In the genomic region with DNA sequence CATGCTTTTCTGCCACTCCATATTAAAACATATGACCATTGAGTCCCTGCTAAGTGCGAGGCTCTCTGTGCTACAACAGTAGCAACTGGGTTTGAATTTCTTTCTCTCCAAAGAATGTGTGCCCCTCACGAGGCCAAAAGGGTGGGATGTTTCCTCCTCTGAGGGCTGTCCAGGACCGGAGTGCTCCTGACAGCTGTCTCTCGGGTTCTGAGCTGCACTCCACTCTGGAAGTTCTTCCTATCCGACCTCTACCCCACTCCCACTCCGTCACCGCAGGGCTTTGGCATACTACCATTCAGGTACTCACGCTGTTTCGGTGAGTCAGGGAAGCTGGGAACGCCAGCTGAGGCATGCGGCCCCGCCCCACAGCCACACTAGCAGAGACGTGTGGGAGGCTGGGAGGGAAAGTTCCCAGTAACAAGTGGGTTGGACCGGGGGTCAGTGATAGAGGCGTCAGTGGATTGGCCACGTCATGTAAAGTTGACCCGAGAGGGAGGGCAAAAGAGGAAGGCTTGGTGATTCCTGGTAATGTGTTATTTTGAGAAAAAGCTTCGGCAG, we compare ENCODE assay signal across 8 cellular contexts. TPM values are rescaled to one million over a fixed set of nuclear protein-coding genes. Genes with fewer than 3 reads are reported as not detected.
A peak's percentile ranks its signal among the peaks of the same experiment; 100 is the strongest.
DNase-seq lines count a peak whose midpoint lies in the region; ATAC-seq, FAIRE-seq and TF ChIP-seq lines count a peak whose summit lies in the region.

No MANE protein-coding gene starts in this region.

- H3K27ac ChIP-seq in K562 (ENCODE audit: extremely low read depth, low read depth, low read length), result peak overlapping the region; percentile 92
- H3K27ac ChIP-seq in sigmoid colon, result peak overlapping the region; percentile 94 to 99 (median 98)

- H3K9me3 ChIP-seq in MG63 (no peaks in the 10 kb centered on the region), K562 (replicated peaks; ENCODE audit: control insufficient read depth, insufficient read depth, low read depth, low read length) (no peaks in the 10 kb centered on the region), iPS-15b (ENCODE audit: control insufficient read depth, insufficient read depth, low read length) (no peaks in the 10 kb centered on the region), sigmoid colon (no peaks in the 10 kb centered on the region)

- TF ChIP-seq POLR2A in K562 (conservative IDR thresholded peaks at IDR 0.05) (no peak), sigmoid colon (IDR thresholded peaks at IDR 0.05) (no peak)

- peaks cover 0 to 1% of the 10 kb centered on the region in 2 donors for H3K27me3 Mint-ChIP-seq in T-cell

- no peak for TF ChIP-seq CTCF in K562 (IDR thresholded peaks at IDR 0.05 in 2 of 3, conservative IDR thresholded peaks at IDR 0.05 in 1 of 3; ENCODE audit: insufficient read depth in 2 of 3, low read depth in 1 of 3, low read length in 3 of 3)
- TF ChIP-seq CTCF in sigmoid colon (IDR thresholded peaks at IDR 0.05), result no peak

- H3K27me3 ChIP-seq in MG63, result no peaks in the 10 kb centered on the region
- H3K27me3 ChIP-seq in K562 (ENCODE audit: control insufficient read depth in 2 of 2, insufficient read depth in 2 of 2, low read length in 2 of 2), result no peaks in the 10 kb centered on the region
- H3K27me3 ChIP-seq in iPS-15b (ENCODE audit: control insufficient read depth, insufficient read depth, low read length), result peaks cover 10% of the 10 kb centered on the region
- H3K27me3 ChIP-seq in sigmoid colon, result no peaks in the 10 kb centered on the region

- peak; percentile 97 for FAIRE-seq in K562 (lab: Jason Lieb, UNC)

- H3K9me3 Mint-ChIP-seq in T-cell, result no peaks in the 10 kb centered on the region

- no peaks in the 10 kb centered on the region for H3K9me1 ChIP-seq in K562 (ENCODE audit: control insufficient read depth, insufficient read depth, low read length)

- peaks cover 47 to 57% (median 51%) of the 10 kb centered on the region in 3 donors for H3K4me1 Mint-ChIP-seq in T-cell

- in situ Hi-C loops in K562 (cut with MboI), result no loop called here

- TSS peak; percentile 40 for BruUV-seq in K562 (replicated peaks; lab: Mats Ljungman, UMichigan)

- 1% methylated on average over 18 of the region's 18 CpGs for WGBS in K562 (ENCODE audit: insufficient coverage, low coverage, missing lambda C conversion rate)
- WGBS in sigmoid colon, 2 donors, result 5 to 23% methylated on average over 18 of the region's 18 CpGs

- H4K20me1 ChIP-seq in K562 (replicated peaks; ENCODE audit: control insufficient read depth, insufficient read depth, low read length), result no peaks in the 10 kb centered on the region

- H2AFZ ChIP-seq in K562 (ENCODE audit: low read depth, low read length), result peak overlapping the region; percentile 91

- TF ChIP-seq RAD21 in K562 (CRISPR knock-in tag; conservative IDR thresholded peaks at IDR 0.05 in 1 of 2, IDR thresholded peaks at IDR 0.05 in 1 of 2), result no peak

- intact Hi-C loops in K562 (cut with micrococcal nuclease), result no loop called here
- intact Hi-C loops in sigmoid colon (cut with DNase I), result loop anchor here (2.0 to 5.0 kb wide), 2 partner anchors 37 to 44 kb away; partner anchors contain the start of genes KRTCAP2 and TRIM46

- CTCF ChIA-PET in T-cell (lab: Charles Lee) (interaction anchor here in 1 of 2 donors (0.6 to 1.0 kb wide), 4 partner anchors 32 to 1319 kb away, joined by 3 to 7 read pairs (median 4); partner anchors contain the start of gene KRTCAP2), K562 (lab: Yijun Ruan, JAX; ENCODE audit: low intra/inter-chr PET ratio) (no interaction called here)

- ATAC-seq in T-cell (replicated peaks in 1 of 4) (no peak), K562 (peak; percentile 73), HG03442 (IDR thresholded peaks at IDR 0.05; ENCODE audit: unreplicated experiment) (no peak), HG02870 (IDR thresholded peaks at IDR 0.05; ENCODE audit: unreplicated experiment) (no peak)

- H3K4me2 ChIP-seq in K562 (ENCODE audit: insufficient read depth, low read length), result peak overlapping the region; percentile 84

- DNase-seq in GM04504 (ENCODE audit: low read depth) (peak; percentile 85), MG63 (peak; percentile 97), T-cell (peak in 6 of 34 experiments; percentile 10 to 35 (median 18)), K562 (ENCODE audit: extremely low read depth in 1 of 4, low spot score in 3 of 4) (peak; percentile 82 to 96 (median 88)), sigmoid colon (peak; percentile 95)

- peak overlapping the region; percentile 99 for H3K4me3 Mint-ChIP-seq in T-cell

- H3K36me3 ChIP-seq in MG63, result peaks cover 20% of the 10 kb centered on the region
- peaks cover 44% of the 10 kb centered on the region for H3K36me3 ChIP-seq in K562 (ENCODE audit: control insufficient read depth, insufficient read depth, low read length)
- H3K36me3 ChIP-seq in iPS-15b (ENCODE audit: control insufficient read depth, insufficient read depth, low read length), result no peaks in the 10 kb centered on the region
- H3K36me3 ChIP-seq in sigmoid colon, result peaks cover 19 to 35% (median 21%) of the 10 kb centered on the region in 4 donors

- peak overlapping the region; percentile 99 for H3K27ac Mint-ChIP-seq in T-cell

- peak; percentile 48 for TF ChIP-seq EP300 in K562 (IDR thresholded peaks at IDR 0.05; ENCODE audit: low read length)
- TF ChIP-seq EP300 in sigmoid colon (IDR thresholded peaks at IDR 0.05), result peak in 1 of 4 donors; percentile 5

- POLR2A ChIA-PET in T-cell (lab: Charles Lee) (interaction anchor here (0.5 to 0.6 kb wide), 2 partner anchors 17 to 59 kb away, joined by 3 to 5 read pairs; no protein-coding TSS in a partner anchor), K562 (lab: Yijun Ruan, JAX) (interaction anchor here (0.5 to 2.2 kb wide), 5 partner anchors 10 to 1571 kb away, joined by 3 to 7 read pairs (median 3); partner anchors contain the start of gene CRABP2)

- H3K4me3 ChIP-seq in MG63, result peak overlapping the region; percentile 77
- peak overlapping the region; percentile 82 for H3K4me3 ChIP-seq in K562
- H3K4me3 ChIP-seq in iPS-15b (ENCODE audit: low read depth, low read length), result peak overlapping the region; percentile 99
- peak overlapping the region; percentile 52 to 72 (median 70) for H3K4me3 ChIP-seq in sigmoid colon

- H3K36me3 Mint-ChIP-seq in T-cell, result peaks cover 5% of the 10 kb centered on the region

- peak overlapping the region; percentile 91 to 96 for H3K9ac ChIP-seq in K562 (ENCODE audit: insufficient read depth in 1 of 2, low read depth in 2 of 2, low read length in 2 of 2)
- peak overlapping the region; percentile 90 for H3K9ac ChIP-seq in iPS-15b (ENCODE audit: low read depth, low read length)

- H3K79me2 ChIP-seq in K562 (ENCODE audit: control insufficient read depth, insufficient read depth, low read length), result peaks cover 47% of the 10 kb centered on the region

- H3K4me1 ChIP-seq in K562 (replicated peaks in 1 of 2; ENCODE audit: control insufficient read depth in 2 of 2, insufficient read depth in 2 of 2, low read length in 2 of 2) (peaks cover 51 to 66% of the 10 kb centered on the region in 2 experiments), iPS-15b (ENCODE audit: control insufficient read depth, insufficient read depth, low read length) (peaks cover 9% of the 10 kb centered on the region), sigmoid colon (peaks cover 0 to 65% (median 46%) of the 10 kb centered on the region in 4 donors)

RNA-seq across cellular contexts. Expression of gene SLC50A1, which starts 0.7 kb away (rescaled TPM):
- 25.9 and 56.9 TPM in 2 replicates for total RNA-seq in MG63 (2014; rRNA removed; shearing (Covaris generic); ENCODE audit: low replicate concordance)
- total RNA-seq in T-cell (10 to 100 TPM; 20.7 to 34.9 (median 30.8) TPM), K562 (2014; rRNA removed) (59.2 and 68.1 TPM in 2 replicates), K562 (2014; rRNA removed; fragmentation: Illumina TruSeq; extraction: Trizol) (52.2 and 58.7 TPM in 2 replicates), K562 (2015; rRNA removed; fragmentation: Illumina TruSeq; extraction: Trizol) (62.7 and 64.0 TPM in 2 replicates), K562 (2021) (46.5 and 50.0 TPM in 2 replicates), sigmoid colon (10 to 100 TPM in 3 of 4 donors, 1 to 10 TPM in 1; 8.0 to 21.4 (median 14.0) TPM)
- 42.6 and 72.0 TPM in 2 replicates for total RNA-seq in K562 (2011; cell fraction: chromatin; rRNA removed; ENCODE audit: low replicate concordance)
- 92.6 and 100 TPM in 2 replicates for total RNA-seq in K562 (2011; cell fraction: nucleolus; rRNA removed)
- 93.1 and 101 TPM in 2 replicates for total RNA-seq in K562 (2011; cell fraction: nucleoplasm; rRNA removed)
- polyA plus RNA-seq in K562 (2011; rRNA removed) (88.3 and 91.9 TPM in 2 replicates), K562 (2014; fragmentation: Illumina TruSeq; extraction: Trizol) (86.2 and 96.6 TPM in 2 replicates), K562 (2014; fragmentation: Nextera tagmentation; extraction: Ambion mirVana) (100 to 1,000 TPM; 103 to 132 TPM), K562 (2014; rRNA removed) (91.7 and 99.4 TPM in 2 replicates), sigmoid colon (100 to 1,000 TPM in 1 of 3 donors, 10 to 100 TPM in 2; 46.8 to 151 (median 77.4) TPM)
- 161 TPM in 2 replicates for polyA plus RNA-seq in K562 (2011; cell fraction: cytosol; rRNA removed)
- 30.6 and 31.3 TPM in 2 replicates for polyA plus RNA-seq in K562 (2011; cell fraction: nucleus; rRNA removed)
- polyA plus RNA-seq in K562 (2012), result 55.7 and 78.0 TPM in 2 replicates
- 36.3 and 45.8 TPM in 2 replicates for polyA minus RNA-seq in K562 (2011; rRNA and poly(A)+ RNA removed)
- 23.1 and 29.2 TPM in 2 replicates for polyA minus RNA-seq in K562 (2011; cell fraction: cytosol; rRNA and poly(A)+ RNA removed)
- 8.1 and 9.3 TPM in 2 replicates for polyA minus RNA-seq in K562 (2011; cell fraction: nucleus; rRNA and poly(A)+ RNA removed)

RNA-seq across cellular contexts. Expression of gene DPM3, which starts 5.4 kb away (rescaled TPM):
- total RNA-seq in MG63 (2014; rRNA removed; shearing (Covaris generic); ENCODE audit: low replicate concordance), result 48.9 TPM in 1 of 2 replicates, not detected in the other
- total RNA-seq in T-cell (10 to 100 TPM; 26.9 to 70.7 (median 64.5) TPM), K562 (2014; rRNA removed) (41.3 and 45.1 TPM in 2 replicates), K562 (2014; rRNA removed; fragmentation: Illumina TruSeq; extraction: Trizol) (1.8 and 3.7 TPM in 2 replicates), K562 (2015; rRNA removed; fragmentation: Illumina TruSeq; extraction: Trizol) (34.2 and 40.0 TPM in 2 replicates), K562 (2021) (92.1 and 94.2 TPM in 2 replicates), sigmoid colon (100 to 1,000 TPM in 3 of 4 donors, 10 to 100 TPM in 1; 29.2 to 144 (median 127) TPM)
- 7.1 and 27.9 TPM in 2 replicates for total RNA-seq in K562 (2011; cell fraction: chromatin; rRNA removed; ENCODE audit: low replicate concordance)
- total RNA-seq in K562 (2011; cell fraction: nucleolus; rRNA removed), result 73.0 and 77.4 TPM in 2 replicates
- 47.4 and 60.5 TPM in 2 replicates for total RNA-seq in K562 (2011; cell fraction: nucleoplasm; rRNA removed)
- polyA plus RNA-seq in K562 (2011; rRNA removed) (27.1 and 62.3 TPM in 2 replicates), K562 (2014; fragmentation: Illumina TruSeq; extraction: Trizol) (8.6 and 59.7 TPM in 2 replicates), K562 (2014; fragmentation: Nextera tagmentation; extraction: Ambion mirVana) (10 to 100 TPM; 12.6 to 36.4 TPM), K562 (2014; rRNA removed) (120 and 141 TPM in 2 replicates), sigmoid colon (100 to 1,000 TPM; 143 to 220 (median 196) TPM)
- polyA plus RNA-seq in K562 (2011; cell fraction: cytosol; rRNA removed), result 209 and 283 TPM in 2 replicates
- 63.1 and 75.1 TPM in 2 replicates for polyA plus RNA-seq in K562 (2011; cell fraction: nucleus; rRNA removed)
- polyA plus RNA-seq in K562 (2012), result 123 and 131 TPM in 2 replicates
- 6.0 and 10.0 TPM in 2 replicates for polyA minus RNA-seq in K562 (2011; rRNA and poly(A)+ RNA removed)
- polyA minus RNA-seq in K562 (2011; cell fraction: cytosol; rRNA and poly(A)+ RNA removed), result 11.5 and 13.6 TPM in 2 replicates
- polyA minus RNA-seq in K562 (2011; cell fraction: nucleus; rRNA and poly(A)+ RNA removed), result 12.2 and 13.9 TPM in 2 replicates

RNA-seq across cellular contexts. Expression of gene EFNA1, which starts 7.3 kb away (rescaled TPM):
- 0.37 and 4.1 TPM in 2 replicates for total RNA-seq in MG63 (2014; rRNA removed; shearing (Covaris generic); ENCODE audit: low replicate concordance)
- 1 to 10 TPM; 1.6 to 8.4 (median 5.1) TPM for total RNA-seq in T-cell
- total RNA-seq in K562 (2011; cell fraction: chromatin; rRNA removed; ENCODE audit: low replicate concordance), result 5.1 and 11.1 TPM in 2 replicates
- 14.3 and 14.5 TPM in 2 replicates for total RNA-seq in K562 (2011; cell fraction: nucleolus; rRNA removed)
- total RNA-seq in K562 (2011; cell fraction: nucleoplasm; rRNA removed), result 10.1 and 15.0 TPM in 2 replicates
- 2.5 and 2.6 TPM in 2 replicates for total RNA-seq in K562 (2014; rRNA removed)
- total RNA-seq in K562 (2014; rRNA removed; fragmentation: Illumina TruSeq; extraction: Trizol), result 1.9 and 2.1 TPM in 2 replicates
- total RNA-seq in K562 (2015; rRNA removed; fragmentation: Illumina TruSeq; extraction: Trizol), result 3.3 and 3.7 TPM in 2 replicates
- total RNA-seq in K562 (2021), result 2.6 and 2.7 TPM in 2 replicates
- polyA plus RNA-seq in K562 (2011; rRNA removed), result 9.3 and 14.1 TPM in 2 replicates
- polyA plus RNA-seq in K562 (2011; cell fraction: cytosol; rRNA removed), result 12.2 and 13.8 TPM in 2 replicates
- 9.8 and 11.9 TPM in 2 replicates for polyA plus RNA-seq in K562 (2011; cell fraction: nucleus; rRNA removed)
- polyA plus RNA-seq in K562 (2012), result 3.3 and 4.8 TPM in 2 replicates
- 3.0 and 3.5 TPM in 2 replicates for polyA plus RNA-seq in K562 (2014; fragmentation: Illumina TruSeq; extraction: Trizol)
- 1 to 10 TPM; 3.7 TPM for polyA plus RNA-seq in K562 (2014; fragmentation: Nextera tagmentation; extraction: Ambion mirVana)
- 2.8 and 5.3 TPM in 2 replicates for polyA plus RNA-seq in K562 (2014; rRNA removed)
- 5.8 and 6.6 TPM in 2 replicates for polyA minus RNA-seq in K562 (2011; rRNA and poly(A)+ RNA removed)
- 8.0 and 16.9 TPM in 2 replicates for polyA minus RNA-seq in K562 (2011; cell fraction: cytosol; rRNA and poly(A)+ RNA removed)
- 3.9 and 4.4 TPM in 2 replicates for polyA minus RNA-seq in K562 (2011; cell fraction: nucleus; rRNA and poly(A)+ RNA removed)
- total RNA-seq in sigmoid colon, result 10 to 100 TPM; 15.5 to 22.5 (median 16.4) TPM
- 100 to 1,000 TPM in 1 of 3 donors, 10 to 100 TPM in 2; 34.7 to 112 (median 48.1) TPM for polyA plus RNA-seq in sigmoid colon

RNA-seq across cellular contexts. Expression of gene KRTCAP2, which starts 38.2 kb away (rescaled TPM):
- 220 and 236 TPM in 2 replicates for total RNA-seq in MG63 (2014; rRNA removed; shearing (Covaris generic); ENCODE audit: low replicate concordance)
- total RNA-seq in T-cell (100 to 1,000 TPM in 4 of 5 donors, 10 to 100 TPM in 1; 93.6 to 150 (median 138) TPM), K562 (2014; rRNA removed) (211 and 255 TPM in 2 replicates), K562 (2014; rRNA removed; fragmentation: Illumina TruSeq; extraction: Trizol) (226 and 244 TPM in 2 replicates), K562 (2015; rRNA removed; fragmentation: Illumina TruSeq; extraction: Trizol) (290 and 294 TPM in 2 replicates), K562 (2021) (243 and 253 TPM in 2 replicates), sigmoid colon (100 to 1,000 TPM in 3 of 4 donors, 10 to 100 TPM in 1; 72.9 to 119 (median 110) TPM)
- total RNA-seq in K562 (2011; cell fraction: chromatin; rRNA removed; ENCODE audit: low replicate concordance), result 114 and 195 TPM in 2 replicates
- 338 and 376 TPM in 2 replicates for total RNA-seq in K562 (2011; cell fraction: nucleolus; rRNA removed)
- 298 TPM in 2 replicates for total RNA-seq in K562 (2011; cell fraction: nucleoplasm; rRNA removed)
- polyA plus RNA-seq in K562 (2011; rRNA removed) (129 and 178 TPM in 2 replicates), K562 (2014; fragmentation: Illumina TruSeq; extraction: Trizol) (418 and 443 TPM in 2 replicates), K562 (2014; fragmentation: Nextera tagmentation; extraction: Ambion mirVana) (100 to 1,000 TPM; 429 to 436 TPM), K562 (2014; rRNA removed) (126 and 196 TPM in 2 replicates), sigmoid colon (100 to 1,000 TPM in 2 of 3 donors, 10 to 100 TPM in 1; 74.2 to 245 (median 114) TPM)
- polyA plus RNA-seq in K562 (2011; cell fraction: cytosol; rRNA removed), result 462 and 551 TPM in 2 replicates
- 206 and 232 TPM in 2 replicates for polyA plus RNA-seq in K562 (2011; cell fraction: nucleus; rRNA removed)
- 327 and 494 TPM in 2 replicates for polyA plus RNA-seq in K562 (2012)
- 153 and 212 TPM in 2 replicates for polyA minus RNA-seq in K562 (2011; rRNA and poly(A)+ RNA removed)
- 167 and 266 TPM in 2 replicates for polyA minus RNA-seq in K562 (2011; cell fraction: cytosol; rRNA and poly(A)+ RNA removed)
- polyA minus RNA-seq in K562 (2011; cell fraction: nucleus; rRNA and poly(A)+ RNA removed), result 51.4 and 83.0 TPM in 2 replicates

RNA-seq across cellular contexts. Expression of gene TRIM46, which starts 38.7 kb away (rescaled TPM):
- not detected in 2 replicates for total RNA-seq in MG63 (2014; rRNA removed; shearing (Covaris generic); ENCODE audit: low replicate concordance)
- total RNA-seq in T-cell (10 to 100 TPM in 2 of 5 donors, 1 to 10 TPM in 3; 5.1 to 12.2 (median 9.8) TPM), K562 (2014; rRNA removed) (0.04 and 0.05 TPM in 2 replicates), K562 (2014; rRNA removed; fragmentation: Illumina TruSeq; extraction: Trizol) (not detected in 2 replicates), K562 (2015; rRNA removed; fragmentation: Illumina TruSeq; extraction: Trizol) (0.14 TPM in 1 of 2 replicates, not detected in the other), K562 (2021) (0.22 and 0.60 TPM in 2 replicates), sigmoid colon (1 to 10 TPM in 1 of 4 donors, under 1 TPM in 3; 0.16 to 3.0 (median 0.52) TPM)
- total RNA-seq in K562 (2011; cell fraction: chromatin; rRNA removed; ENCODE audit: low replicate concordance), result 0.95 and 1.8 TPM in 2 replicates
- total RNA-seq in K562 (2011; cell fraction: nucleolus; rRNA removed), result 0.67 and 0.92 TPM in 2 replicates
- total RNA-seq in K562 (2011; cell fraction: nucleoplasm; rRNA removed), result 0.66 and 1.1 TPM in 2 replicates
- polyA plus RNA-seq in K562 (2011; rRNA removed) (0.08 and 0.12 TPM in 2 replicates), K562 (2014; fragmentation: Illumina TruSeq; extraction: Trizol) (0.15 and 0.18 TPM in 2 replicates), K562 (2014; fragmentation: Nextera tagmentation; extraction: Ambion mirVana) (not detected), K562 (2014; rRNA removed) (0.11 and 0.41 TPM in 2 replicates), sigmoid colon (under 1 TPM in 2 of 3 donors, not detected in 1; 0.60 to 0.92 TPM)
- 0.13 and 0.18 TPM in 2 replicates for polyA plus RNA-seq in K562 (2011; cell fraction: cytosol; rRNA removed)
- 0.59 and 0.64 TPM in 2 replicates for polyA plus RNA-seq in K562 (2011; cell fraction: nucleus; rRNA removed)
- 0.16 and 0.29 TPM in 2 replicates for polyA plus RNA-seq in K562 (2012)
- 0.09 TPM in 1 of 2 replicates, not detected in the other for polyA minus RNA-seq in K562 (2011; rRNA and poly(A)+ RNA removed)
- polyA minus RNA-seq in K562 (2011; cell fraction: cytosol; rRNA and poly(A)+ RNA removed), result not detected in 2 replicates
- 0.13 TPM in 1 of 2 replicates, not detected in the other for polyA minus RNA-seq in K562 (2011; cell fraction: nucleus; rRNA and poly(A)+ RNA removed)
